ENCODE assay signal across 9 cellular contexts in genomic region chr16:76278976-76279375, GRCh38.
DNase-seq lines count a peak whose midpoint lies in the region; ATAC-seq, FAIRE-seq and TF ChIP-seq lines count a peak whose summit lies in the region.
"Had no signal": no experiment of that assay in that cellular context is flagged by ENCODE, and none has a peak within 500 bp of the region (broad histone marks: within the 10 kb centered on the region; RNA-seq: fewer than 3 reads in every experiment).

No MANE protein-coding gene starts in this region.

- DNase-seq in DMS153 treated with DMSO at 0.1 percent for 48 hours (lab: John Stamatoyannopoulos, UW; ENCODE audit: unreplicated experiment) = peak; percentile 62
- peak; percentile 5 for DNase-seq in RWPE1 (ENCODE audit: low spot score)
- no peak for DNase-seq in NCI-H2196 (lab: John Stamatoyannopoulos, UW; ENCODE audit: unreplicated experiment)
- no peak for DNase-seq in amniotic stem cell (lab: John Stamatoyannopoulos, UW)
- DNase-seq: posterior cingulate gyrus had no signal

- peak; percentile 62 for FAIRE-seq in islet of Langerhans (lab: Jason Lieb, UNC)

- POLR2A ChIA-PET in RWPE1 (lab: Yijun Ruan, JAX; ENCODE audit: low non-redundant PET) = no interaction called here

- H3K27ac ChIP-seq in RWPE1 = no peak overlapping the region

- TF ChIP-seq CTCF in RWPE1 (conservative IDR thresholded peaks at IDR 0.05; ENCODE audit: low read depth) = no peak

- peak; percentile 49 for ATAC-seq in HG03565 (IDR thresholded peaks at IDR 0.05; ENCODE audit: unreplicated experiment)
- no peak for ATAC-seq in HG03439 (IDR thresholded peaks at IDR 0.05; ENCODE audit: unreplicated experiment)
- no peak for ATAC-seq in GM21381 (IDR thresholded peaks at IDR 0.05; ENCODE audit: unreplicated experiment)

- CTCF ChIA-PET in RWPE1 (lab: Yijun Ruan, JAX) = interaction anchor here (0.8 to 1.2 kb wide), 3 partner anchors 375 to 893 kb away, joined by 3 to 4 read pairs (median 4); no protein-coding TSS in a partner anchor

Comparison
In these comparisons a context has a peak if more than half of its experiments do, and no peak if none do; other contexts are left out.
1. DNase-seq: peak in DMS153 treated with DMSO at 0.1 percent for 48 hours (single experiment) and RWPE1 (single experiment); none in NCI-H2196 (single experiment) and amniotic stem cell (single experiment).